1 cellular context compared by ENCODE assay signal in the genomic region with DNA sequence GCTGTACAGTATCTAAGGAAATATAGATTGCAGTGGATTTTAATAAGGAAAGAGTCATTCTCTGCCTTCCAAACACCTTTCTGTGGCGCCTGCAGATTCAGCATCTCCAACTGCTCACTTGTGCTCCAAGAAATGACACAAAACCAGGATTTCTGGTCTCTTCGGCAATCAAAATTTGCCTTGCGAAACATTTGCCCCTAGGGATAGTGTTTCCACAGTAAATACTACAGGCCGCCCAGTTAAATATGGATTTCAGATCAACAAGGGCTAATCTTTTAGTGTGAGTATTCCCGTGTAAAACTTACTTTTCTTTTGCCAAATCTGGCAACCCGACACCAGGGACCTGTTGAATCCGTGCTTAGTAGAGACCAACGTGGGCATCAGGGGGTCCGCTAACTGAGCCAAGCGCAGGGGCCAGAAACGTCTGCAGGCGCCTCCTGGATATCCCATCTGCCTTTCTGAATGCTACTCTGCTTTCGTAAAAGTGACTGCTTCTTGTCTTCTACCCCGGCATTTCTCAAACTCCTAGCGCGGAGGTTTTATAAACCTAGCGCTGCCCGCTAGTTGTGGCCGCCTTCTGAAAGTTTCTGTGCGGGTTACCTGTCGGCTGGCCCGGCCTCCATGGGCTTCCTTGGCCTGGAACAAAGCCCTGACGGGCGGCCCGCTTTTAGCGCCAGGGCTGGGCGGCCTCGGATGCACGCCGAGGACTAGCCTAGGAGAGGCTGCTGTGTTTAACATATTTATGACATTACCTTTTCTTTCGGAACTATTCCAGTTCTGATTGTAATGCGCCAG.
TF ChIP-seq lines count a peak whose summit lies in the region.

No MANE protein-coding gene starts in this region.

TF ChIP-seq in endothelial cell of umbilical vein, 7 proteins besides CTCF, POLR2A, EP300 and RAD21 (continued from another document):
- TF ChIP-seq, protein P1, sequence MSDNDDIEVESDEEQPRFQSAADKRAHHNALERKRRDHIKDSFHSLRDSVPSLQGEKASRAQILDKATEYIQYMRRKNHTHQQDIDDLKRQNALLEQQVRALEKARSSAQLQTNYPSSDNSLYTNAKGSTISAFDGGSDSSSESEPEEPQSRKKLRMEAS (IDR thresholded peaks at IDR 0.05; ENCODE audit: insufficient read depth, insufficient read length), result no peak
- no peak for TF ChIP-seq POLR2AphosphoS5 (IDR thresholded peaks at IDR 0.05; ENCODE audit: insufficient read depth, low read depth, low read length)
- no peak for TF ChIP-seq MYC (IDR thresholded peaks at IDR 0.05; ENCODE audit: low read depth, low read length)
- no peak for TF ChIP-seq FOS (IDR thresholded peaks at IDR 0.05; ENCODE audit: borderline replicate concordance, insufficient read depth, low read length)
- no peak for TF ChIP-seq JUN (IDR thresholded peaks at IDR 0.05; ENCODE audit: borderline replicate concordance, insufficient read depth, insufficient read length, low read depth)
